ENCODE assay signal across 11 cellular contexts in genomic region chr2:222730346-222731065, GRCh38. TPM values are rescaled to one million over a fixed set of nuclear protein-coding genes. Genes with fewer than 3 reads are reported as not detected.
A peak's percentile ranks its signal among the peaks of the same experiment; 100 is the strongest.
DNase-seq lines count a peak whose midpoint lies in the region; ATAC-seq and TF ChIP-seq lines count a peak whose summit lies in the region.
"Had no signal": no experiment of that assay in that cellular context is flagged by ENCODE, and none has a peak within 500 bp of the region (broad histone marks: within the 10 kb centered on the region; RNA-seq: fewer than 3 reads in every experiment).

No MANE protein-coding gene starts in this region.

- no peaks in the 10 kb centered on the region for H3F3A ChIP-seq in SK-N-SH (replicated peaks; ENCODE audit: insufficient read depth)

- peaks cover 21% of the 10 kb centered on the region for H3K27me3 Mint-ChIP-seq in activated naive CD8-positive, alpha-beta T cell treated with anti-CD3 and anti-CD28 coated beads, Interleukin-2, amount 10 ng/mL, durations not matched to agents 7 days and 5 days
- H3K27me3 Mint-ChIP-seq in activated naive CD8-positive, alpha-beta T cell treated with anti-CD3 and anti-CD28 coated beads for 36 hours, result peaks cover 15% of the 10 kb centered on the region

- H4K20me1 ChIP-seq in SK-N-SH (ENCODE audit: insufficient read depth), result no peaks in the 10 kb centered on the region

- TF ChIP-seq POLR2A in body of pancreas (IDR thresholded peaks at IDR 0.05), result no peak

- TF ChIP-seq CTCF in SK-N-SH (IDR thresholded peaks at IDR 0.05) (no peak), upper lobe of right lung (IDR thresholded peaks at IDR 0.05) (no peak), body of pancreas (IDR thresholded peaks at IDR 0.05) (no peak)

- no peaks in the 10 kb centered on the region for H3K9me2 ChIP-seq in SK-N-SH

- H3K4me1 ChIP-seq in SK-N-SH (ENCODE audit: control insufficient read depth in 1 of 2, insufficient read depth in 2 of 2, low read depth in 1 of 2, low read length in 1 of 2), result peaks cover 0 to 19% of the 10 kb centered on the region in 2 experiments; a peak in 2 of 4 replicates
- H3K4me1 ChIP-seq in upper lobe of right lung, result peaks cover 27% of the 10 kb centered on the region
- peaks cover 8% of the 10 kb centered on the region for H3K4me1 ChIP-seq in body of pancreas

- peak overlapping the region; percentile 58; the same call in 1 of the 2 replicates for H2AFZ ChIP-seq in SK-N-SH (ENCODE audit: low read depth)

- no peaks in the 10 kb centered on the region for H3K79me2 ChIP-seq in SK-N-SH (ENCODE audit: insufficient read depth)

- H3K27me3 ChIP-seq in SK-N-SH (ENCODE audit: insufficient read depth) (no peaks in the 10 kb centered on the region), upper lobe of right lung (no peaks in the 10 kb centered on the region), body of pancreas (no peaks in the 10 kb centered on the region)
- H3K27me3 ChIP-seq: testis had no signal

- H3K9me3 ChIP-seq in SK-N-SH (no peaks in the 10 kb centered on the region), upper lobe of right lung (no peaks in the 10 kb centered on the region), body of pancreas (no peaks in the 10 kb centered on the region)
- H3K9me3 ChIP-seq: testis had no signal

- H3K4me1 Mint-ChIP-seq in activated naive CD8-positive, alpha-beta T cell treated with anti-CD3 and anti-CD28 coated beads, Interleukin-2, amount 10 ng/mL, durations not matched to agents 7 days and 5 days, result peaks cover 11% of the 10 kb centered on the region
- peaks cover 2% of the 10 kb centered on the region for H3K4me1 Mint-ChIP-seq in activated naive CD8-positive, alpha-beta T cell treated with anti-CD3 and anti-CD28 coated beads for 36 hours

- TF ChIP-seq RAD21 in SK-N-SH (IDR thresholded peaks at IDR 0.05; ENCODE audit: low read length), result no peak

- CTCF ChIA-PET in SK-N-SH (lab: Yijun Ruan, JAX), result interaction anchor here (0.5 to 2.1 kb wide), 5 partner anchors 12 to 593 kb away, joined by 3 to 7 read pairs (median 4); no protein-coding TSS in a partner anchor

- H3K4me2 ChIP-seq in SK-N-SH, result no peak overlapping the region

- no peak for TF ChIP-seq EP300 in SK-N-SH (IDR thresholded peaks at IDR 0.05; ENCODE audit: borderline replicate concordance in 1 of 2, low read depth in 1 of 2, low read length in 1 of 2)

- intact Hi-C loops in upper lobe of right lung (cut with DNase I), result no loop called here
- intact Hi-C loops in body of pancreas (cut with DNase I), result no loop called here

- H3K27ac ChIP-seq in SK-N-SH (ENCODE audit: low read depth in 2 of 2, low read length in 1 of 2) (peak overlapping the region in 1 of 2 experiments; percentile 78; a peak in 2 of 4 replicates), upper lobe of right lung (no peak overlapping the region), body of pancreas (no peak overlapping the region)
- H3K27ac ChIP-seq: testis had no signal

- no peak overlapping the region for H3K27ac Mint-ChIP-seq in activated naive CD8-positive, alpha-beta T cell treated with anti-CD3 and anti-CD28 coated beads, Interleukin-2, amount 10 ng/mL, durations not matched to agents 7 days and 5 days
- no peak overlapping the region for H3K27ac Mint-ChIP-seq in activated naive CD8-positive, alpha-beta T cell treated with anti-CD3 and anti-CD28 coated beads for 36 hours
- H3K27ac Mint-ChIP-seq: effector memory CD8-positive, alpha-beta T cell had no signal

- DNase-seq in activated naive CD8-positive, alpha-beta T cell treated with anti-CD3 and anti-CD28 coated beads, Interleukin-2, amount 10 ng/mL, durations not matched to agents 7 days and 5 days, result no peak
- DNase-seq in activated naive CD8-positive, alpha-beta T cell treated with anti-CD3 and anti-CD28 coated beads for 36 hours, result no peak
- DNase-seq in SK-N-SH (peak; percentile 34), upper lobe of right lung (no peak), RKO (ENCODE audit: low spot score) (no peak), islet precursor cell (no peak), body of pancreas (no peak)
- DNase-seq: effector memory CD8-positive, alpha-beta T cell; testis had no signal

- ATAC-seq in activated naive CD8-positive, alpha-beta T cell treated with anti-CD3 and anti-CD28 coated beads, Interleukin-2, amount 10 ng/mL, durations not matched to agents 7 days and 5 days (ENCODE audit: low read depth), result peak; percentile 85
- ATAC-seq in HG03045 (IDR thresholded peaks at IDR 0.05; ENCODE audit: unreplicated experiment) (peak; percentile 71), upper lobe of right lung (peak; percentile 80), body of pancreas (no peak)
- ATAC-seq: effector memory CD8-positive, alpha-beta T cell had no signal

- POLR2A ChIA-PET in activated naive CD8-positive, alpha-beta T cell treated with anti-CD3 and anti-CD28 coated beads, Interleukin-2, amount 10 ng/mL, durations not matched to agents 7 days and 5 days (lab: Charles Lee), result interaction anchor here (1.0 kb wide), 2 partner anchors 30 to 139 kb away, joined by 3 to 4 read pairs; no protein-coding TSS in a partner anchor
- POLR2A ChIA-PET in SK-N-SH (lab: Yijun Ruan, JAX), result no interaction called here

- H3K4me3 ChIP-seq in SK-N-SH (ENCODE audit: low read depth in 2 of 2, low read length in 1 of 2) (no peak overlapping the region), upper lobe of right lung (no peak overlapping the region), body of pancreas (no peak overlapping the region)
- H3K4me3 ChIP-seq: testis had no signal

- H3K9me3 Mint-ChIP-seq in activated naive CD8-positive, alpha-beta T cell treated with anti-CD3 and anti-CD28 coated beads, Interleukin-2, amount 10 ng/mL, durations not matched to agents 7 days and 5 days, result no peaks in the 10 kb centered on the region
- no peaks in the 10 kb centered on the region for H3K9me3 Mint-ChIP-seq in activated naive CD8-positive, alpha-beta T cell treated with anti-CD3 and anti-CD28 coated beads for 36 hours
- H3K9me3 Mint-ChIP-seq: effector memory CD8-positive, alpha-beta T cell had no signal

- WGBS in SK-N-SH (ENCODE audit: low lambda C conversion rate), result 56% methylated on average over 4 of the region's 5 CpGs
- WGBS in body of pancreas, 2 donors, result 59 to 62% methylated on average over 4 to 5 of the region's 5 CpGs

- H3K36me3 ChIP-seq in SK-N-SH (replicated peaks in 1 of 2; ENCODE audit: control insufficient read depth in 1 of 2, insufficient read depth in 2 of 2, low read length in 1 of 2), result no peaks in the 10 kb centered on the region
- no peaks in the 10 kb centered on the region for H3K36me3 ChIP-seq in upper lobe of right lung
- H3K36me3 ChIP-seq in body of pancreas (replicated peaks in 1 of 2; ENCODE audit: insufficient read depth in 1 of 2, low read depth in 2 of 2), result no peaks in the 10 kb centered on the region

- no peak overlapping the region for H3K9ac ChIP-seq in SK-N-SH

- no peak overlapping the region for H3K4me3 Mint-ChIP-seq in activated naive CD8-positive, alpha-beta T cell treated with anti-CD3 and anti-CD28 coated beads, Interleukin-2, amount 10 ng/mL, durations not matched to agents 7 days and 5 days
- H3K4me3 Mint-ChIP-seq in activated naive CD8-positive, alpha-beta T cell treated with anti-CD3 and anti-CD28 coated beads for 36 hours, result no peak overlapping the region
- H3K4me3 Mint-ChIP-seq: effector memory CD8-positive, alpha-beta T cell had no signal

- H3K36me3 Mint-ChIP-seq in activated naive CD8-positive, alpha-beta T cell treated with anti-CD3 and anti-CD28 coated beads, Interleukin-2, amount 10 ng/mL, durations not matched to agents 7 days and 5 days, result no peaks in the 10 kb centered on the region
- H3K36me3 Mint-ChIP-seq in activated naive CD8-positive, alpha-beta T cell treated with anti-CD3 and anti-CD28 coated beads for 36 hours, result no peaks in the 10 kb centered on the region

TF ChIP-seq in SK-N-SH, 30 proteins besides CTCF, POLR2A, EP300 and RAD21:
- TF ChIP-seq ELF1 (IDR thresholded peaks at IDR 0.05) (no peak), MXI1 (IDR thresholded peaks at IDR 0.05; ENCODE audit: low read depth, low read length) (no peak), RXRA (IDR thresholded peaks at IDR 0.05; ENCODE audit: borderline replicate concordance, low read depth) (no peak), GABPA (IDR thresholded peaks at IDR 0.05; ENCODE audit: low read depth) (no peak), SMC3 (IDR thresholded peaks at IDR 0.05; ENCODE audit: low read depth, low read length) (no peak), FOXM1 (IDR thresholded peaks at IDR 0.05; ENCODE audit: low read depth) (no peak), RCOR1 (IDR thresholded peaks at IDR 0.05; ENCODE audit: low read length) (no peak), FOXJ3 (CRISPR knock-in tag; IDR thresholded peaks at IDR 0.05) (no peak)

RNA-seq across cellular contexts. Expression of gene MOGAT1, which starts 59.0 kb away (rescaled TPM):
- not detected for total RNA-seq in activated naive CD8-positive, alpha-beta T cell treated with anti-CD3 and anti-CD28 coated beads, Interleukin-2, amount 10 ng/mL, durations not matched to agents 7 days and 5 days
- not detected for total RNA-seq in activated naive CD8-positive, alpha-beta T cell treated with anti-CD3 and anti-CD28 coated beads for 36 hours
- polyA plus RNA-seq in SK-N-SH (2012; rRNA removed), result not detected in 2 replicates
- 0.03 and 0.04 TPM in 2 replicates for polyA plus RNA-seq in SK-N-SH (2012; cell fraction: cytosol; rRNA removed)
- 0.10 TPM in 1 of 2 replicates, not detected in the other for polyA plus RNA-seq in SK-N-SH (2012; cell fraction: nucleus; rRNA removed)
- total RNA-seq in upper lobe of right lung (2.2 TPM), body of pancreas (1 to 10 TPM in 1 of 2 donors, not detected in 1; 1.8 TPM)
- total RNA-seq: testis had no signal
- polyA plus RNA-seq: neural cell had no signal
